In the genomic region with DNA sequence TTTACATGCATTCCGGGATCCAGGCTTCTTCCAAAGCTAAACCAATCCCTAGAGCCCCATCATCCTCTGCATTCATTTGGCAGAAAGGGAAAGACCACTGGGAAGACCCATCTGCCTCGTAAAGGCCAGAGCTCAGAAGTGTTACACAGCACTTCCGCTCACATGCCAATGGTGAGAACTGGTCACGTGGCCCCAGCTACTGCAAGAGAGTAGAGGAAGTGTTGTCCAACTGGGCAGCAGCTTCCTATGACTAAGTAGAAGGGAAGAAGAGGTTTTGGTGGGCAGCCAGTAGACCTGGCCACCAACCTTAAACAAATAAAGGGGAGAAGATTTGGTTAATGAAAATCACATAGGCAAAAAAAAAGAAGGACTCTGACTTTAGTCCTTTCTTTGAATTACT, we compare ENCODE assay signal across 18 cellular contexts.
"Had no signal": no experiment of that assay in that cellular context is flagged by ENCODE, and none has a peak within 500 bp of the region (broad histone marks: within the 10 kb centered on the region; RNA-seq: fewer than 3 reads in every experiment).

No MANE protein-coding gene starts in this region.

- ATAC-seq: activated naive CD4-positive, alpha-beta T cell treated with anti-CD3 and anti-CD28 coated beads, Interleukin-2, amount 50 U/mL, for 72 hours; activated T-cell treated with anti-CD3 and anti-CD28 coated beads, Interleukin-2, amount 50 U/mL, for 72 hours; natural killer cell; stimulated activated memory B cell treated with anti-CD40 and anti-IgM and Interleukin-4, amounts not matched to agents 10 μg/mL and 1 μg/mL and 100 μg/mL, for 72 hours had no signal

- DNase-seq: activated CD4-positive, alpha-beta T cell treated with anti-CD3 and anti-CD28 coated beads, Interleukin-2, amount 10 ng/mL, durations not matched to agents 24 days and 14 days; activated CD4-positive, CD25-positive, alpha-beta regulatory T cell; activated CD8-positive, alpha-beta memory T cell treated with anti-CD3 and anti-CD28 coated beads, Interleukin-2, amount 50 U/mL, for 48 hours; activated gamma-delta T cell; activated T-cell treated with anti-CD3 and anti-CD28 coated beads, Interleukin-2, amount 50 U/mL, for 72 hours; cerebellar nuclear complex; effector memory CD4-positive, alpha-beta T cell; foreskin melanocyte; kidney glomerular epithelial cell; mesendoderm; natural killer cell; posterior cingulate gyrus; stimulated activated CD4-positive, alpha-beta T cell treated with anti-CD3 and anti-CD28 coated beads, Interleukin-2, amount 100 ng/mL, for 48 hours; thyroid gland; uterus had no signal

- FAIRE-seq: TTC549 had no signal

- H3K4me3 ChIP-seq: thyroid gland, uterus had no signal
